ENCODE assay signal across 8 cellular contexts in the genomic region with DNA sequence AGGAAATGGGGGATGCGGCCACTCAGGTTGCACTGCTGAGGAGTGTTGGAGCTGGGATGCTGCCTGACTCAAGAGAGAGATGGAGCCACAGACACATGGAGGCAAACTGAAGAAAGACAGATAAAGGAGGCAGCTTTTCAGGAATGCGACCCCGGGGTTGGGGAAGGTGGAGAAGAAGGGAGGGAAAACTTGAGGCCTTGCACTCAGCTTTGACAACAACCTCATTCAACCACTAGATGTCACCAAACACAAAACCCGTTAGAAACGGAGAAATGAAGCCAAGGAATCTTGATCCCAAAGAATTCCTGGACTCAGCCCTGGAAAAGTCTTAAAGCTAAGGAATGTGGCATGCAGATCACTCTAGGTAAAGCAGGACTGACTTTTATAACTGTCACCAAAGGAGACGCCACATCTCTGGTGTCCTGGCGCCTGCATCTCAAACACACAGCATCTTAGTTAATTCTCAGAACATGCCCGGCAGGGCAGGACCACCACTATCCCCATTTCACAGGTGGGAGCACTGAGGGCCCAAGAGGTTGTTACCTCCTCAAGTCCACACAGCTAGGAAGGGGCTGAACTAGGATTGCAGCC. TPM values are rescaled to one million over a fixed set of nuclear protein-coding genes. Genes with fewer than 3 reads are reported as not detected.
DNase-seq lines count a peak whose midpoint lies in the region; ATAC-seq lines count a peak whose summit lies in the region.

No MANE protein-coding gene starts in this region.

- H3K27ac ChIP-seq in GM23248: no peak overlapping the region

- no peaks in the 10 kb centered on the region for H3K9me3 ChIP-seq in GM23248 (ENCODE audit: low read depth)

- peak overlapping the region; percentile 85; the same call in 1 of the 2 replicates for H3K9ac ChIP-seq in GM23248

- peaks cover 0 to 4% of the 10 kb centered on the region in 2 donors for H3K36me3 Mint-ChIP-seq in stimulated activated naive B cell treated with anti-CD40 and anti-IgM and Interleukin-4, amounts not matched to agents 10 μg/mL and 1 μg/mL and 100 μg/mL, for 72 hours

- no peak overlapping the region for H3K4me2 ChIP-seq in GM23248 (ENCODE audit: unreplicated experiment)

- peaks cover 36% of the 10 kb centered on the region for H3F3A ChIP-seq in GM23248 (ENCODE audit: insufficient read depth)

- no peaks in the 10 kb centered on the region for H3K36me3 ChIP-seq in GM23248 (ENCODE audit: low read depth)

- peaks cover 2 to 5% of the 10 kb centered on the region in 2 donors for H3K9me3 Mint-ChIP-seq in stimulated activated naive B cell treated with anti-CD40 and anti-IgM and Interleukin-4, amounts not matched to agents 10 μg/mL and 1 μg/mL and 100 μg/mL, for 72 hours

- no peak overlapping the region for H3K4me3 ChIP-seq in GM23248

- no peak for ATAC-seq in stimulated activated naive B cell treated with anti-CD40 and anti-IgM and Interleukin-4, amounts not matched to agents 10 μg/mL and 1 μg/mL and 100 μg/mL, for 72 hours (replicated peaks)

- no peak overlapping the region for H3K27ac Mint-ChIP-seq in stimulated activated naive B cell treated with anti-CD40 and anti-IgM and Interleukin-4, amounts not matched to agents 10 μg/mL and 1 μg/mL and 100 μg/mL, for 72 hours

- no peaks in the 10 kb centered on the region for H3K79me2 ChIP-seq in GM23248 (ENCODE audit: insufficient read depth)

- no peaks in the 10 kb centered on the region for H3K9me2 ChIP-seq in GM23248 (ENCODE audit: insufficient read depth)

- H3K27me3 ChIP-seq in GM23248 (replicated peaks; ENCODE audit: insufficient read depth): no peaks in the 10 kb centered on the region

- H2AFZ ChIP-seq in GM23248: no peak overlapping the region

- 33 to 40% methylated on average over 8 of the region's 8 CpGs for WGBS in GM23248 (ENCODE audit: low coverage in 1 of 2, low lambda C conversion rate in 2 of 2, missing lambda C conversion rate in 2 of 2), 2 experiments

- in situ Hi-C loops in GM23248 (cut with MboI): loop anchor here (5.0 kb wide), 1 partner anchor 165 kb away; no protein-coding TSS in a partner anchor

- no peaks in the 10 kb centered on the region for H4K20me1 ChIP-seq in GM23248 (ENCODE audit: insufficient read depth)

- H3K4me1 Mint-ChIP-seq in stimulated activated naive B cell treated with anti-CD40 and anti-IgM and Interleukin-4, amounts not matched to agents 10 μg/mL and 1 μg/mL and 100 μg/mL, for 72 hours: no peaks in the 10 kb centered on the region

- peaks cover 0 to 7% of the 10 kb centered on the region in 2 donors for H3K27me3 Mint-ChIP-seq in stimulated activated naive B cell treated with anti-CD40 and anti-IgM and Interleukin-4, amounts not matched to agents 10 μg/mL and 1 μg/mL and 100 μg/mL, for 72 hours

- no peak overlapping the region for H3K4me3 Mint-ChIP-seq in stimulated activated naive B cell treated with anti-CD40 and anti-IgM and Interleukin-4, amounts not matched to agents 10 μg/mL and 1 μg/mL and 100 μg/mL, for 72 hours

- DNase-seq in Ammon's horn (ENCODE audit: low spot score) (peak; percentile 69), GM23248 (peak; percentile 77), SK-N-DZ (ENCODE audit: low spot score) (peak; percentile 78), foreskin melanocyte (peak; percentile 63), pons (ENCODE audit: low spot score) (peak; percentile 82), T-helper 2 cell (no peak)
- no peak for DNase-seq in stimulated activated naive B cell treated with anti-CD40 and anti-IgM and Interleukin-4, amounts not matched to agents 10 μg/mL and 1 μg/mL and 100 μg/mL, for 72 hours
- DNase-seq in stimulated activated naive CD4-positive, alpha-beta T cell treated with Interleukin-2 at 50 U/mL for 16 hours (lab: John Stamatoyannopoulos, UW): no peak

- peaks cover 45% of the 10 kb centered on the region for H3K4me1 ChIP-seq in GM23248 (ENCODE audit: insufficient read depth)

RNA-seq across cellular contexts. Expression of a gene that starts 59.6 kb away (rescaled TPM):
- 149 and 259 TPM in 2 replicates for total RNA-seq in GM23248 (2014; rRNA removed; shearing (Covaris generic))
- polyA plus RNA-seq in GM23248 (2016; fragmentation: Nextera tagmentation; extraction: Ambion mirVana): 187 and 189 TPM in 2 replicates
- polyA plus RNA-seq in SK-N-DZ (2014; cell fraction: cytosol; rRNA removed): 5.5 and 9.0 TPM in 2 replicates
- polyA plus RNA-seq in SK-N-DZ (2014; cell fraction: nucleus; rRNA removed): 2.7 and 5.4 TPM in 2 replicates

Comparison
In these comparisons a context has a peak if more than half of its experiments do, and no peak if none do; other contexts are left out.
1. DNase-seq: peak in Ammon's horn (single experiment), GM23248 (single experiment), SK-N-DZ (single experiment), foreskin melanocyte (single experiment) and pons (single experiment); none in stimulated activated naive B cell treated with anti-CD40 and anti-IgM and Interleukin-4, amounts not matched to agents 10 μg/mL and 1 μg/mL and 100 μg/mL, for 72 hours (single experiment), T-helper 2 cell (0 of 5) and stimulated activated naive CD4-positive, alpha-beta T cell treated with Interleukin-2 at 50 U/mL for 16 hours (single experiment).